16 cellular contexts compared by ENCODE assay signal in genomic region chr1:43766818-43767525, GRCh38. TPM values are rescaled to one million over a fixed set of nuclear protein-coding genes. Genes with fewer than 3 reads are reported as not detected.
DNase-seq lines count a peak whose midpoint lies in the region; TF ChIP-seq lines count a peak whose summit lies in the region.
"Had no signal": no experiment of that assay in that cellular context is flagged by ENCODE, and none has a peak within 500 bp of the region (broad histone marks: within the 10 kb centered on the region; RNA-seq: fewer than 3 reads in every experiment).

No MANE protein-coding gene starts in this region.

- no peak for TF ChIP-seq CTCF in stomach (IDR thresholded peaks at IDR 0.05)

- H3K9me3 ChIP-seq in BLaER1 treated with 17β-estradiol and CSF1 and Interleukin-3, amounts not matched to agents 10 nM and 100 nM (replicated peaks in 1 of 11): no peaks in the 10 kb centered on the region
- H3K9me3 ChIP-seq in Karpas-422 (ENCODE audit: low read length) (no peaks in the 10 kb centered on the region), SJCRH30 (replicated peaks) (no peaks in the 10 kb centered on the region), stomach (no peaks in the 10 kb centered on the region)

- no peak for TF ChIP-seq EP300 in stomach (IDR thresholded peaks at IDR 0.05)

- H4K20me1 ChIP-seq in BLaER1 treated with 17β-estradiol and CSF1 and Interleukin-3, amounts not matched to agents 10 nM and 100 nM: peaks cover 0 to 4% (median 0%) of the 10 kb centered on the region in 11 experiments; a peak in 3 of 22 replicates
- no peaks in the 10 kb centered on the region for H4K20me1 ChIP-seq in Karpas-422 (ENCODE audit: insufficient read depth, low read depth, low read length)

- H3K9me2 ChIP-seq in Karpas-422 (replicated peaks; ENCODE audit: insufficient read depth, low read length): no peaks in the 10 kb centered on the region

- H3K4me2 ChIP-seq in BLaER1 treated with 17β-estradiol and CSF1 and Interleukin-3, amounts not matched to agents 10 nM and 100 nM: peak overlapping the region in 8 of 11 experiments; percentile 2 to 35 (median 24); a peak in 10 of 22 replicates
- peak overlapping the region; percentile 29 for H3K4me2 ChIP-seq in Karpas-422 (ENCODE audit: low read depth, low read length, poor library complexity, severe bottlenecking)

- intact Hi-C loops in stomach (cut with DNase I; ENCODE audit: low total_unique reads): no loop called here

- no peak overlapping the region for H3K27ac ChIP-seq in BLaER1 treated with 17β-estradiol and CSF1 and Interleukin-3, amounts not matched to agents 10 nM and 100 nM
- H3K27ac ChIP-seq in Karpas-422 (ENCODE audit: low read length): peak overlapping the region; percentile 52
- no peak overlapping the region for H3K27ac ChIP-seq in SJCRH30
- no peak overlapping the region for H3K27ac ChIP-seq in stomach

- no peak for DNase-seq in Karpas-422
- DNase-seq in SJCRH30: peak; percentile 28 to 48
- peak; percentile 46 for DNase-seq in iPS DF 4.7 (ENCODE audit: extremely low read depth, low spot score)
- no peak for DNase-seq in DMS 273 (lab: John Stamatoyannopoulos, UW; ENCODE audit: unreplicated experiment)
- DNase-seq in stomach: no peak
- DNase-seq in pons (ENCODE audit: low spot score): no peak
- no peak for DNase-seq in NCI-H510A treated with DMSO at 0.1 percent for 48 hours (lab: John Stamatoyannopoulos, UW)
- DNase-seq: activated CD8-positive, alpha-beta T cell treated with anti-CD3 and anti-CD28 coated beads for 36 hours; activated naive CD4-positive, alpha-beta T cell treated with Interleukin-2 at 50 U/mL for 16 hours; DND-41; kidney glomerular epithelial cell; NCI-H1048; NCI-H748 treated with DMSO at 0.1 percent for 48 hours; stimulated activated CD4-positive, alpha-beta T cell treated with anti-CD3 and anti-CD28 coated beads, Interleukin-12 subunit alpha, Interleukin-12 subunit beta, amount 100 ng/mL, for 4 hours; T-helper 17 cell had no signal

- H3K27me3 ChIP-seq in BLaER1 treated with 17β-estradiol and CSF1 and Interleukin-3, amounts not matched to agents 10 nM and 100 nM: no peaks in the 10 kb centered on the region
- H3K27me3 ChIP-seq in Karpas-422 (ENCODE audit: low read length): no peaks in the 10 kb centered on the region
- H3K27me3 ChIP-seq in SJCRH30: no peaks in the 10 kb centered on the region
- H3K27me3 ChIP-seq in stomach: no peaks in the 10 kb centered on the region

- no peak for TF ChIP-seq POLR2A in stomach (IDR thresholded peaks at IDR 0.05)

- H3K4me3 ChIP-seq in BLaER1 treated with 17β-estradiol and CSF1 and Interleukin-3, amounts not matched to agents 10 nM and 100 nM: no peak overlapping the region
- H3K4me3 ChIP-seq in Karpas-422 (ENCODE audit: low read length) (no peak overlapping the region), SJCRH30 (no peak overlapping the region), stomach (no peak overlapping the region)

- no peak overlapping the region for H2AFZ ChIP-seq in Karpas-422 (ENCODE audit: low read length)

- H3K9ac ChIP-seq in BLaER1 treated with 17β-estradiol and CSF1 and Interleukin-3, amounts not matched to agents 10 nM and 100 nM: no peak overlapping the region
- H3K9ac ChIP-seq in Karpas-422 (ENCODE audit: low read length): peak overlapping the region; percentile 27; the same call in 1 of the 2 replicates

- peaks cover 67% of the 10 kb centered on the region for H3K79me2 ChIP-seq in Karpas-422 (ENCODE audit: low read length)

- 80 to 88% (median 86%) methylated on average over 5 of the region's 5 CpGs for WGBS in stomach, 5 donors

- H3K4me1 ChIP-seq in BLaER1 treated with 17β-estradiol and CSF1 and Interleukin-3, amounts not matched to agents 10 nM and 100 nM: peaks cover 9 to 25% (median 17%) of the 10 kb centered on the region in 10 experiments; a peak in 17 of 20 replicates
- H3K4me1 ChIP-seq in Karpas-422 (ENCODE audit: low read length) (peaks cover 67% of the 10 kb centered on the region), SJCRH30 (peaks cover 4% of the 10 kb centered on the region; the same call in 1 of the 2 replicates), stomach (peaks cover 0 to 16% (median 7%) of the 10 kb centered on the region in 4 donors)

- peaks cover 0 to 3% (median 0%) of the 10 kb centered on the region in 11 experiments; a peak in 2 of 22 replicates for H3K36me3 ChIP-seq in BLaER1 treated with 17β-estradiol and CSF1 and Interleukin-3, amounts not matched to agents 10 nM and 100 nM
- H3K36me3 ChIP-seq in Karpas-422 (ENCODE audit: insufficient read depth, low read length): no peaks in the 10 kb centered on the region
- no peaks in the 10 kb centered on the region for H3K36me3 ChIP-seq in SJCRH30
- H3K36me3 ChIP-seq in stomach: no peaks in the 10 kb centered on the region

RNA-seq across cellular contexts. Expression of gene ST3GAL3, which starts 59.6 kb away (rescaled TPM):
- 19.4 and 33.1 TPM in 2 replicates for total RNA-seq in Karpas-422 (2014; rRNA removed; shearing (Covaris generic); ENCODE audit: low replicate concordance)
- total RNA-seq in SJCRH30 (2014; rRNA removed; shearing (Covaris generic)): 6.9 and 10.5 TPM in 2 replicates
- total RNA-seq in stomach: 10 to 100 TPM in 2 of 5 donors, 1 to 10 TPM in 3; 1.6 to 68.3 (median 2.9) TPM
- polyA plus RNA-seq in stomach: 1 to 10 TPM; 5.8 to 8.9 (median 7.6) TPM

Comparison
In these comparisons a context has a peak if more than half of its experiments do, and no peak if none do; other contexts are left out.
1. DNase-seq: peak in SJCRH30 (2 of 2) and iPS DF 4.7 (single experiment); none in Karpas-422 (single experiment), DMS 273 (single experiment), stomach (single experiment), pons (single experiment) and NCI-H510A treated with DMSO at 0.1 percent for 48 hours (single experiment).